In the genomic region with DNA sequence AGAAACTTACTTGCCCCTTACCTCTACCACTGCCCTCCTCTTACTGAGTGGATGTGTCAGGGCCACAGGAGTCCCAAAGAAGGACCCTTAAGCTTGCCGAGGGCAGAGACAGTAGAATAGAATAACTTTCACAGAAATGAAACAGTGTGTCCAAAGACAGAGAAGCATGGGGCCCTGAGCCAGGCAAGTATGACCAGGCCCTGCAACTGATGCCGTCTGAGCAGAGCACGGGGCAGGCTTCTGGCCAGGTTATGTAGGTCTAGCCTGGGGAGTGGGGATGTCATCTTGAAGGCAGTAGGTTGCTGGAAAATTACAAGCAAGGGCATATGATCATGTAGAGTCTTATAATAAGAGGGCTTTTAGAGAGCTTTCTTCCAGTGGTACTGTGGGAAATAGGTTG, we compare ENCODE assay signal across 23 cellular contexts.
DNase-seq lines count a peak whose midpoint lies in the region; ATAC-seq, FAIRE-seq and TF ChIP-seq lines count a peak whose summit lies in the region.
"Had no signal": no experiment of that assay in that cellular context is flagged by ENCODE, and none has a peak within 500 bp of the region (broad histone marks: within the 10 kb centered on the region; RNA-seq: fewer than 3 reads in every experiment).

No MANE protein-coding gene starts in this region.

- H2AFZ ChIP-seq in astrocyte (ENCODE audit: low read depth, low read length): no peak overlapping the region
- H2AFZ ChIP-seq in trophoblast cell (ENCODE audit: insufficient read depth, low read length, poor library complexity): no peak overlapping the region

- H2BK120ac ChIP-seq in trophoblast cell (ENCODE audit: insufficient read depth, low read length, poor library complexity): peak overlapping the region; percentile 90

- peak overlapping the region in 4 of 7 donors; percentile 9 to 60 (median 34) for H3K27ac Mint-ChIP-seq in CD4-positive, alpha-beta memory T cell
- H3K27ac Mint-ChIP-seq in astrocyte (ENCODE audit: unreplicated experiment): no peak overlapping the region

- H3K18ac ChIP-seq in trophoblast cell (ENCODE audit: low read length): peak overlapping the region; percentile 74

- no peaks in the 10 kb centered on the region for H3K27me3 Mint-ChIP-seq in CD4-positive, alpha-beta memory T cell
- H3K27me3 Mint-ChIP-seq in astrocyte (ENCODE audit: low read depth, unreplicated experiment): no peaks in the 10 kb centered on the region
- H3K27me3 Mint-ChIP-seq: activated CD4-positive, alpha-beta T cell treated with anti-CD3 and anti-CD28 coated beads, Interleukin-2, amount 10 ng/mL, durations not matched to agents 7 days and 5 days had no signal

- H3K4me3 Mint-ChIP-seq in CD4-positive, alpha-beta memory T cell: no peak overlapping the region
- no peak overlapping the region for H3K4me3 Mint-ChIP-seq in astrocyte (ENCODE audit: unreplicated experiment)
- H3K4me3 Mint-ChIP-seq: activated CD4-positive, alpha-beta T cell treated with anti-CD3 and anti-CD28 coated beads, Interleukin-2, amount 10 ng/mL, durations not matched to agents 7 days and 5 days had no signal

- intact Hi-C loops in CD4-positive, alpha-beta memory T cell (cut with micrococcal nuclease): no loop called here
- intact Hi-C loops in left ventricle myocardium superior (cut with micrococcal nuclease): no loop called here

- H2BK5ac ChIP-seq in trophoblast cell (ENCODE audit: low read depth, low read length, poor library complexity): peak overlapping the region; percentile 37

- H4K12ac ChIP-seq in trophoblast cell (ENCODE audit: low read depth, low read length): no peak overlapping the region

- H2BK12ac ChIP-seq in trophoblast cell (ENCODE audit: low read length): peak overlapping the region; percentile 93

- no peak overlapping the region for H3K23ac ChIP-seq in trophoblast cell (ENCODE audit: low read length)

- POLR2A ChIA-PET in CD4-positive, alpha-beta memory T cell (lab: Charles Lee; ENCODE audit: partially characterized antibody): no interaction called here

- no peak for DNase-seq in CD4-positive, alpha-beta memory T cell
- no peak for DNase-seq in astrocyte (ENCODE audit: low read depth)
- DNase-seq in left ventricle myocardium superior: no peak
- DNase-seq in trophoblast cell: no peak
- no peak for DNase-seq in RCC 7860 (ENCODE audit: low spot score)
- DNase-seq in NCI-H748 treated with DMSO at 0.1 percent for 48 hours (lab: John Stamatoyannopoulos, UW): no peak
- DNase-seq in KG1 (lab: John Stamatoyannopoulos, UW): no peak
- DNase-seq: activated CD4-positive, alpha-beta T cell treated with anti-CD3 and anti-CD28 coated beads, Interleukin-2, amount 10 ng/mL, durations not matched to agents 7 days and 5 days; activated naive CD4-positive, alpha-beta T cell treated with anti-CD3 and anti-CD28 coated beads, Interleukin-2, amount 50 U/mL, for 16 hours; anterior cingulate cortex; cerebellar nuclear complex; head of caudate nucleus; midbrain; NCI-H1694 treated with DMSO at 0.1 percent for 48 hours; NCI-H2227 treated with DMSO at 0.1 percent for 48 hours; NCI-H774; T-helper 2 cell had no signal

- peak overlapping the region; percentile 82 for H3K14ac ChIP-seq in trophoblast cell (ENCODE audit: low read length)

- H3K9ac ChIP-seq in astrocyte (ENCODE audit: low read length): no peak overlapping the region
- H3K9ac ChIP-seq in trophoblast cell (ENCODE audit: low read length): no peak overlapping the region
- H3K9ac ChIP-seq: BLaER1 treated with 17β-estradiol and CSF1 and Interleukin-3, amounts not matched to agents 10 nM and 100 nM; SK-N-SH had no signal

- no peaks in the 10 kb centered on the region for H3K9me3 ChIP-seq in CD4-positive, alpha-beta memory T cell (ENCODE audit: control insufficient read depth in 1 of 2, low read length in 2 of 2)
- no peaks in the 10 kb centered on the region for H3K9me3 ChIP-seq in astrocyte (ENCODE audit: insufficient read depth, low read depth, low read length)
- H3K9me3 ChIP-seq in trophoblast cell (ENCODE audit: insufficient read depth, low read depth, low read length): no peaks in the 10 kb centered on the region
- H3K9me3 ChIP-seq: BLaER1 treated with 17β-estradiol and CSF1 and Interleukin-3, amounts not matched to agents 10 nM and 100 nM; SK-N-SH had no signal

- H2AK5ac ChIP-seq in trophoblast cell (ENCODE audit: low read length): peak overlapping the region; percentile 85

- H3K27me3 ChIP-seq in CD4-positive, alpha-beta memory T cell (ENCODE audit: insufficient read depth, low read length): no peaks in the 10 kb centered on the region
- no peaks in the 10 kb centered on the region for H3K27me3 ChIP-seq in astrocyte (ENCODE audit: insufficient read depth, low read length)
- no peaks in the 10 kb centered on the region for H3K27me3 ChIP-seq in trophoblast cell (ENCODE audit: insufficient read depth, low read length)
- H3K27me3 ChIP-seq: BLaER1 treated with 17β-estradiol and CSF1 and Interleukin-3, amounts not matched to agents 10 nM and 100 nM had no signal

- H3K4me3 ChIP-seq in CD4-positive, alpha-beta memory T cell (ENCODE audit: low read length in 2 of 2): no peak overlapping the region
- no peak overlapping the region for H3K4me3 ChIP-seq in astrocyte (ENCODE audit: insufficient read depth, low read depth, low read length)
- no peak overlapping the region for H3K4me3 ChIP-seq in trophoblast cell (ENCODE audit: low read depth, low read length)
- H3K4me3 ChIP-seq: BLaER1 treated with 17β-estradiol and CSF1 and Interleukin-3, amounts not matched to agents 10 nM and 100 nM had no signal

- peak overlapping the region; percentile 12 for H3K4ac ChIP-seq in trophoblast cell (ENCODE audit: low read depth, low read length)

- H4K8ac ChIP-seq in trophoblast cell (ENCODE audit: low read depth, low read length): peak overlapping the region; percentile 61

- no peaks in the 10 kb centered on the region for H4K20me1 ChIP-seq in astrocyte (ENCODE audit: insufficient read depth, low read length)
- H4K20me1 ChIP-seq: BLaER1 treated with 17β-estradiol and CSF1 and Interleukin-3, amounts not matched to agents 10 nM and 100 nM had no signal

- peaks cover 0 to 2% (median 0%) of the 10 kb centered on the region in 8 donors for H3K9me3 Mint-ChIP-seq in CD4-positive, alpha-beta memory T cell
- H3K9me3 Mint-ChIP-seq in astrocyte (ENCODE audit: unreplicated experiment): no peaks in the 10 kb centered on the region
- H3K9me3 Mint-ChIP-seq: activated CD4-positive, alpha-beta T cell treated with anti-CD3 and anti-CD28 coated beads, Interleukin-2, amount 10 ng/mL, durations not matched to agents 7 days and 5 days had no signal

- CTCF ChIA-PET in CD4-positive, alpha-beta memory T cell (lab: Charles Lee; ENCODE audit: partially characterized antibody): no interaction called here

- H3K4me1 ChIP-seq in CD4-positive, alpha-beta memory T cell (ENCODE audit: insufficient read depth, low read length): no peaks in the 10 kb centered on the region
- H3K4me1 ChIP-seq in astrocyte (ENCODE audit: insufficient read depth, low read length) (peaks cover 9% of the 10 kb centered on the region), trophoblast cell (ENCODE audit: control insufficient read depth in 1 of 2, insufficient read depth in 2 of 2, low read length in 2 of 2) (peaks cover 25 to 26% of the 10 kb centered on the region in 2 experiments)

- no peak for FAIRE-seq in astrocyte (lab: Jason Lieb, UNC)
- FAIRE-seq in RCC 7860 (lab: Jason Lieb, UNC): no peak
- FAIRE-seq: GM12892 had no signal

- H3K36me3 Mint-ChIP-seq in CD4-positive, alpha-beta memory T cell: peaks cover 80 to 81% of the 10 kb centered on the region in 2 donors
- peaks cover 10% of the 10 kb centered on the region for H3K36me3 Mint-ChIP-seq in astrocyte (ENCODE audit: low read depth, unreplicated experiment)

- H4K91ac ChIP-seq in trophoblast cell (ENCODE audit: low read depth, low read length): peak overlapping the region; percentile 94

- peaks cover 34% of the 10 kb centered on the region for H3K36me3 ChIP-seq in CD4-positive, alpha-beta memory T cell (ENCODE audit: insufficient read depth, low read length)
- no peaks in the 10 kb centered on the region for H3K36me3 ChIP-seq in astrocyte (ENCODE audit: insufficient read depth, low read length)
- H3K36me3 ChIP-seq in trophoblast cell (ENCODE audit: control insufficient read depth in 1 of 2, insufficient read depth in 2 of 2, low read length in 2 of 2): no peaks in the 10 kb centered on the region

- ATAC-seq in left ventricle myocardium superior: peak; percentile 72

- WGBS in trophoblast cell (ENCODE audit: extremely low coverage, insufficient coverage, insufficient read length): no CpG with 5 or more reads among the region's 3 CpGs

- H3K4me1 Mint-ChIP-seq in CD4-positive, alpha-beta memory T cell: peaks cover 0 to 5% (median 0%) of the 10 kb centered on the region in 4 donors
- peaks cover 10% of the 10 kb centered on the region for H3K4me1 Mint-ChIP-seq in astrocyte (ENCODE audit: low read depth, unreplicated experiment)

- no peaks in the 10 kb centered on the region for H3K79me2 ChIP-seq in astrocyte (ENCODE audit: insufficient read depth, low read length)
- peaks cover 2% of the 10 kb centered on the region for H3K79me2 ChIP-seq in trophoblast cell (ENCODE audit: control insufficient read depth, insufficient read depth, low read length, poor library complexity)

- no peak for TF ChIP-seq CTCF in astrocyte (IDR thresholded peaks at IDR 0.05; ENCODE audit: insufficient read depth, low read depth, low read length)

- H3K4me2 ChIP-seq in astrocyte (ENCODE audit: low read length): peak overlapping the region; percentile 57
- no peak overlapping the region for H3K4me2 ChIP-seq in trophoblast cell (ENCODE audit: low read length)
- H3K4me2 ChIP-seq: BLaER1 treated with 17β-estradiol and CSF1 and Interleukin-3, amounts not matched to agents 10 nM and 100 nM; SK-N-SH had no signal

- H3K79me1 ChIP-seq in trophoblast cell (ENCODE audit: low read length): peaks cover 22% of the 10 kb centered on the region

- H3K27ac ChIP-seq in CD4-positive, alpha-beta memory T cell (ENCODE audit: low read depth, low read length): no peak overlapping the region
- no peak overlapping the region for H3K27ac ChIP-seq in astrocyte (ENCODE audit: low read depth, low read length)
- peak overlapping the region; percentile 42 for H3K27ac ChIP-seq in trophoblast cell (ENCODE audit: low read depth, low read length)
- H3K27ac ChIP-seq: BLaER1 treated with 17β-estradiol and CSF1 and Interleukin-3, amounts not matched to agents 10 nM and 100 nM; epithelial cell of prostate; HL-60; RWPE1 had no signal
